Comparison of ENCODE assay signal across 10 cellular contexts in the genomic region with DNA sequence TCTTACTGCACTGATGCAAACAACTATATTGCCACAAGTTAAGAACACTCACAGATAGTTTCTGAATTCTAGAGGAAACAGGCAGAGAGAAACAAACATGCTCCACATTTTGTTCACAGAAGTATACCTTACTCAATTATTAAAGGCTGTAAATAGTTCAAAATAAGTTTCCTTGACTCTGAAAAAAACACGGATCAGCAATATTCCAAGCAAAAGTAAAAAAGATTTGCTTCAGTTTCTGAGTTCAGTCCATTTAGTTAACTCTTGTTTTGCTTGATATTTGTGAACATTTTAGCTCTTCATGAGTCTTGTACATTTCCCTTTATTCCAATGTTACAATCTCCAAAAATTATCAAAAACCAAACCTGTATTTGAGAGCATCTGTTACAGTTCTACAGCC. TPM values are rescaled to one million over a fixed set of nuclear protein-coding genes. Genes with fewer than 3 reads are reported as not detected.
"Had no signal": no experiment of that assay in that cellular context is flagged by ENCODE, and none has a peak within 500 bp of the region (broad histone marks: within the 10 kb centered on the region; RNA-seq: fewer than 3 reads in every experiment).

No MANE protein-coding gene starts in this region.

RNA-seq across cellular contexts. Expression of a gene that starts 24.6 kb away (rescaled TPM):
- total RNA-seq: stomach, temporal lobe, thoracic aorta, tibial nerve, transverse colon, upper lobe of left lung, upper lobe of right lung, ureter, urinary bladder, vagina had no signal
- polyA plus RNA-seq: stomach, urinary bladder had no signal
